In the genomic region with DNA sequence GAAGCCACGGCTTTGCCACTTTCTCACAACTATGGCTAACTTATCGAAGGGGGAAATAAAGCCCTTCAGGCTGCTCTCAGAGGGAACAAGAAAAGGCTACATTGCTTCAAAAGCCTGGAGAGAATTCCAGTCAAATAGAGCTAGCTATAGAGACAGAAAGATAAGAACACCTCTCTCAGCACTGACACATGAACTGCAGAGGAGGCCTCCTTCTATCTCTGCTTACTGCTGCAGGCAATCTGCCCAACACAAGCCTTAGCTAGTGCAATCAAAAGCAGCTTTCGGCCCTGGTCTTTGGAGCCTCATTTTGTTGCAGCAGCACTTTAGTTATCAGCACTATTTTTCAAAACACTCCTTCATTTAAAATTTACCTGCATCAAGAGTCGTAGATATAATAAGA, we compare ENCODE assay signal across 1 cellular context.
TF ChIP-seq lines count a peak whose summit lies in the region.

No MANE protein-coding gene starts in this region.

TF ChIP-seq in GM23338, 12 proteins besides CTCF, POLR2A, EP300 and RAD21 (continued from another document):
- TF ChIP-seq, protein P1, sequence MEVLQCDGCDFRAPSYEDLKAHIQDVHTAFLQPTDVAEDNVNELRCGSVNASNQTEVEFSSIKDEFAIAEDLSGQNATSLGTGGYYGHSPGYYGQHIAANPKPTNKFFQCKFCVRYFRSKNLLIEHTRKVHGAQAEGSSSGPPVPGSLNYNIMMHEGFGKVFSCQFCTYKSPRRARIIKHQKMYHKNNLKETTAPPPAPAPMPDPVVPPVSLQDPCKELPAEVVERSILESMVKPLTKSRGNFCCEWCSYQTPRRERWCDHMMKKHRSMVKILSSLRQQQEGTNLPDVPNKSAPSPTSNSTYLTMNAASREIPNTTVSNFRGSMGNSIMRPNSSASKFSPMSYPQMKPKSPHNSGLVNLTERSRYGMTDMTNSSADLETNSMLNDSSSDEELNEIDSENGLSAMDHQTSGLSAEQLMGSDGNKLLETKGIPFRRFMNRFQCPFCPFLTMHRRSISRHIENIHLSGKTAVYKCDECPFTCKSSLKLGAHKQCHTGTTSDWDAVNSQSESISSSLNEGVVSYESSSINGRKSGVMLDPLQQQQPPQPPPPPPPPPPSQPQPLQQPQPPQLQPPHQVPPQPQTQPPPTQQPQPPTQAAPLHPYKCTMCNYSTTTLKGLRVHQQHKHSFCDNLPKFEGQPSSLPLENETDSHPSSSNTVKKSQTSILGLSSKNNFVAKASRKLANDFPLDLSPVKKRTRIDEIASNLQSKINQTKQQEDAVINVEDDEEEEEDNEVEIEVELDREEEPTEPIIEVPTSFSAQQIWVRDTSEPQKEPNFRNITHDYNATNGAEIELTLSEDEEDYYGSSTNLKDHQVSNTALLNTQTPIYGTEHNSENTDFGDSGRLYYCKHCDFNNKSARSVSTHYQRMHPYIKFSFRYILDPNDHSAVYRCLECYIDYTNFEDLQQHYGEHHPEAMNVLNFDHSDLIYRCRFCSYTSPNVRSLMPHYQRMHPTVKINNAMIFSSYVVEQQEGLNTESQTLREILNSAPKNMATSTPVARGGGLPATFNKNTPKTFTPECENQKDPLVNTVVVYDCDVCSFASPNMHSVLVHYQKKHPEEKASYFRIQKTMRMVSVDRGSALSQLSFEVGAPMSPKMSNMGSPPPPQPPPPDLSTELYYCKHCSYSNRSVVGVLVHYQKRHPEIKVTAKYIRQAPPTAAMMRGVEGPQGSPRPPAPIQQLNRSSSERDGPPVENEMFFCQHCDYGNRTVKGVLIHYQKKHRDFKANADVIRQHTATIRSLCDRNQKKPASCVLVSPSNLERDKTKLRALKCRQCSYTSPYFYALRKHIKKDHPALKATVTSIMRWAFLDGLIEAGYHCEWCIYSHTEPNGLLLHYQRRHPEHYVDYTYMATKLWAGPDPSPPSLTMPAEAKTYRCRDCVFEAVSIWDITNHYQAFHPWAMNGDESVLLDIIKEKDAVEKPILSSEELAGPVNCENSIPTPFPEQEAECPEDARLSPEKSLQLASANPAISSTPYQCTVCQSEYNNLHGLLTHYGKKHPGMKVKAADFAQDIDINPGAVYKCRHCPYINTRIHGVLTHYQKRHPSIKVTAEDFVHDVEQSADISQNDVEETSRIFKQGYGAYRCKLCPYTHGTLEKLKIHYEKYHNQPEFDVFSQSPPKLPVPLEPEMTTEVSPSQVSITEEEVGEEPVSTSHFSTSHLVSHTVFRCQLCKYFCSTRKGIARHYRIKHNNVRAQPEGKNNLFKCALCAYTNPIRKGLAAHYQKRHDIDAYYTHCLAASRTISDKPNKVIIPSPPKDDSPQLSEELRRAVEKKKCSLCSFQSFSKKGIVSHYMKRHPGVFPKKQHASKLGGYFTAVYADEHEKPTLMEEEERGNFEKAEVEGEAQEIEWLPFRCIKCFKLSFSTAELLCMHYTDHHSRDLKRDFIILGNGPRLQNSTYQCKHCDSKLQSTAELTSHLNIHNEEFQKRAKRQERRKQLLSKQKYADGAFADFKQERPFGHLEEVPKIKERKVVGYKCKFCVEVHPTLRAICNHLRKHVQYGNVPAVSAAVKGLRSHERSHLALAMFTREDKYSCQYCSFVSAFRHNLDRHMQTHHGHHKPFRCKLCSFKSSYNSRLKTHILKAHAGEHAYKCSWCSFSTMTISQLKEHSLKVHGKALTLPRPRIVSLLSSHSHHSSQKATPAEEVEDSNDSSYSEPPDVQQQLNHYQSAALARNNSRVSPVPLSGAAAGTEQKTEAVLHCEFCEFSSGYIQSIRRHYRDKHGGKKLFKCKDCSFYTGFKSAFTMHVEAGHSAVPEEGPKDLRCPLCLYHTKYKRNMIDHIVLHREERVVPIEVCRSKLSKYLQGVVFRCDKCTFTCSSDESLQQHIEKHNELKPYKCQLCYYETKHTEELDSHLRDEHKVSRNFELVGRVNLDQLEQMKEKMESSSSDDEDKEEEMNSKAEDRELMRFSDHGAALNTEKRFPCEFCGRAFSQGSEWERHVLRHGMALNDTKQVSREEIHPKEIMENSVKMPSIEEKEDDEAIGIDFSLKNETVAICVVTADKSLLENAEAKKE (CRISPR knock-in tag; IDR thresholded peaks at IDR 0.05), result no peak
- no peak for TF ChIP-seq ZNF331 (CRISPR knock-in tag; IDR thresholded peaks at IDR 0.05; ENCODE audit: low read depth)
- no peak for TF ChIP-seq NANOG (IDR thresholded peaks at IDR 0.05; ENCODE audit: borderline replicate concordance)
- TF ChIP-seq, protein P2, sequence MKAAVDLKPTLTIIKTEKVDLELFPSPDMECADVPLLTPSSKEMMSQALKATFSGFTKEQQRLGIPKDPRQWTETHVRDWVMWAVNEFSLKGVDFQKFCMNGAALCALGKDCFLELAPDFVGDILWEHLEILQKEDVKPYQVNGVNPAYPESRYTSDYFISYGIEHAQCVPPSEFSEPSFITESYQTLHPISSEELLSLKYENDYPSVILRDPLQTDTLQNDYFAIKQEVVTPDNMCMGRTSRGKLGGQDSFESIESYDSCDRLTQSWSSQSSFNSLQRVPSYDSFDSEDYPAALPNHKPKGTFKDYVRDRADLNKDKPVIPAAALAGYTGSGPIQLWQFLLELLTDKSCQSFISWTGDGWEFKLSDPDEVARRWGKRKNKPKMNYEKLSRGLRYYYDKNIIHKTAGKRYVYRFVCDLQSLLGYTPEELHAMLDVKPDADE (IDR thresholded peaks at IDR 0.05), result no peak
- TF ChIP-seq CREB1 (CRISPR knock-in tag; IDR thresholded peaks at IDR 0.05; ENCODE audit: low read depth), result no peak
- no peak for TF ChIP-seq ZNF114 (CRISPR knock-in tag; IDR thresholded peaks at IDR 0.05)
- no peak for TF ChIP-seq EZH2phosphoT487 (IDR thresholded peaks at IDR 0.05; ENCODE audit: unreplicated experiment)
- TF ChIP-seq, protein P3, sequence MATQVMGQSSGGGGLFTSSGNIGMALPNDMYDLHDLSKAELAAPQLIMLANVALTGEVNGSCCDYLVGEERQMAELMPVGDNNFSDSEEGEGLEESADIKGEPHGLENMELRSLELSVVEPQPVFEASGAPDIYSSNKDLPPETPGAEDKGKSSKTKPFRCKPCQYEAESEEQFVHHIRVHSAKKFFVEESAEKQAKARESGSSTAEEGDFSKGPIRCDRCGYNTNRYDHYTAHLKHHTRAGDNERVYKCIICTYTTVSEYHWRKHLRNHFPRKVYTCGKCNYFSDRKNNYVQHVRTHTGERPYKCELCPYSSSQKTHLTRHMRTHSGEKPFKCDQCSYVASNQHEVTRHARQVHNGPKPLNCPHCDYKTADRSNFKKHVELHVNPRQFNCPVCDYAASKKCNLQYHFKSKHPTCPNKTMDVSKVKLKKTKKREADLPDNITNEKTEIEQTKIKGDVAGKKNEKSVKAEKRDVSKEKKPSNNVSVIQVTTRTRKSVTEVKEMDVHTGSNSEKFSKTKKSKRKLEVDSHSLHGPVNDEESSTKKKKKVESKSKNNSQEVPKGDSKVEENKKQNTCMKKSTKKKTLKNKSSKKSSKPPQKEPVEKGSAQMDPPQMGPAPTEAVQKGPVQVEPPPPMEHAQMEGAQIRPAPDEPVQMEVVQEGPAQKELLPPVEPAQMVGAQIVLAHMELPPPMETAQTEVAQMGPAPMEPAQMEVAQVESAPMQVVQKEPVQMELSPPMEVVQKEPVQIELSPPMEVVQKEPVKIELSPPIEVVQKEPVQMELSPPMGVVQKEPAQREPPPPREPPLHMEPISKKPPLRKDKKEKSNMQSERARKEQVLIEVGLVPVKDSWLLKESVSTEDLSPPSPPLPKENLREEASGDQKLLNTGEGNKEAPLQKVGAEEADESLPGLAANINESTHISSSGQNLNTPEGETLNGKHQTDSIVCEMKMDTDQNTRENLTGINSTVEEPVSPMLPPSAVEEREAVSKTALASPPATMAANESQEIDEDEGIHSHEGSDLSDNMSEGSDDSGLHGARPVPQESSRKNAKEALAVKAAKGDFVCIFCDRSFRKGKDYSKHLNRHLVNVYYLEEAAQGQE (IDR thresholded peaks at IDR 0.05; ENCODE audit: unreplicated experiment), result no peak
- no peak for TF ChIP-seq JUNB (IDR thresholded peaks at IDR 0.05; ENCODE audit: unreplicated experiment)
- TF ChIP-seq STAT1 (IDR thresholded peaks at IDR 0.05; ENCODE audit: unreplicated experiment), result no peak
